1 cellular context compared by ENCODE assay signal in the genomic region with DNA sequence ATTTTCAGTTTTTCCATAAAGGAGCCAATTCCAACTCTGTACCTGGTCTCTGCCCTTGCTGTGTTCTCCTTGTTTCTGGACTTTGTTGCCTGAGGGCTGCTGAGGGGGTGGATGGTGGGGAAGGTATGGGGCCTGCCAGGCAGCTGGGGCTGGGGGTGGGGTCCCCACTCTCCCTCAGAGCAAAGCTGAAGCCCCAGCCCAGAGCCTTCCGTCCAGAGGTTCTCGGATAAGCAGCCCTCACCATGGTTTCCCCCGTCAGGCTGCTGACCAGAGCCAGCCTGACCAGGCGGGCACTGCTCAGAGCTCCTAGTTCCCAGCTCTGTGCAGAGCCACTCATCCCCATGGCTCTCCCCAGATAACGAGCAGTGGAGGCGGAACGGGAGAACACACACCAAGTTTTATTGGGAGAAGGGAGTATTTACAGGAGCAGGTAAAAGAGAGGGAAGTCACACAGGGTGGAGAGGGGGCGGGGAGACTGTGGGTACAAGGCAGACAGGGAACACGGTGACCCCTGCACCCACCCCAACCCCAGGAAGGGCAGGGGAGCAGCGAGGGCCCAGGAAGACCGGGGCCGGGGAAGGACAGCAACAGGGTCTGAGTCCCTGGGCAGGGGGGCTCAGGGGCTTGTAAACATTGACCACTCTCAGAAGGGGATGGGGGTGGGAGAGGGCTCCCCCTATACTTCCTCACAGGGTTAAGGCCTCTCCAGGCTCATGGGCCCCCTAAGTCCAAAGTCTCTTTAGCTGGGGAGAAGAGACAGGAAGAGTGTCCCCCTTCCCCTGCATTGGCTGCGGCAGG.
TF ChIP-seq lines count a peak whose summit lies in the region.

No MANE protein-coding gene starts in this region.

TF ChIP-seq in HepG2, 621 proteins besides CTCF, POLR2A, EP300 and RAD21:
- TF ChIP-seq, protein P1, sequence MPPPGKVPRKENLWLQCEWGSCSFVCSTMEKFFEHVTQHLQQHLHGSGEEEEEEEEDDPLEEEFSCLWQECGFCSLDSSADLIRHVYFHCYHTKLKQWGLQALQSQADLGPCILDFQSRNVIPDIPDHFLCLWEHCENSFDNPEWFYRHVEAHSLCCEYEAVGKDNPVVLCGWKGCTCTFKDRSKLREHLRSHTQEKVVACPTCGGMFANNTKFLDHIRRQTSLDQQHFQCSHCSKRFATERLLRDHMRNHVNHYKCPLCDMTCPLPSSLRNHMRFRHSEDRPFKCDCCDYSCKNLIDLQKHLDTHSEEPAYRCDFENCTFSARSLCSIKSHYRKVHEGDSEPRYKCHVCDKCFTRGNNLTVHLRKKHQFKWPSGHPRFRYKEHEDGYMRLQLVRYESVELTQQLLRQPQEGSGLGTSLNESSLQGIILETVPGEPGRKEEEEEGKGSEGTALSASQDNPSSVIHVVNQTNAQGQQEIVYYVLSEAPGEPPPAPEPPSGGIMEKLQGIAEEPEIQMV (CRISPR knock-in tag; IDR thresholded peaks at IDR 0.05; ENCODE audit: low read depth), result no peak
- TF ChIP-seq PHF20 (CRISPR knock-in tag; IDR thresholded peaks at IDR 0.05) (no peak), FIP1L1 (IDR thresholded peaks at IDR 0.05; ENCODE audit: borderline replicate concordance, insufficient read depth, low read depth, low read length) (no peak), ZNF709 (CRISPR knock-in tag; IDR thresholded peaks at IDR 0.05) (no peak), RBM22 (optimal IDR thresholded peaks at IDR 0.05; ENCODE audit: low read length) (no peak), ZNF230 (CRISPR knock-in tag; IDR thresholded peaks at IDR 0.05) (no peak), SOX5 (CRISPR knock-in tag; IDR thresholded peaks at IDR 0.05; ENCODE audit: borderline replicate concordance) (no peak), ZNF468 (CRISPR knock-in tag; IDR thresholded peaks at IDR 0.05) (no peak), ZBTB20 (CRISPR knock-in tag; IDR thresholded peaks at IDR 0.05; ENCODE audit: borderline replicate concordance, low read depth) (no peak), PAF1 (CRISPR knock-in tag; IDR thresholded peaks at IDR 0.05) (peak; percentile 63; the same call in 1 of the 2 replicates), MYNN (CRISPR knock-in tag; IDR thresholded peaks at IDR 0.05; ENCODE audit: low read depth) (no peak), ZNF891 (CRISPR knock-in tag; IDR thresholded peaks at IDR 0.05) (peak; percentile 54; the same call in 1 of the 2 replicates), AKAP8 (CRISPR knock-in tag; IDR thresholded peaks at IDR 0.05) (peak; percentile 29; the same call in 1 of the 2 replicates), TGIF2 (CRISPR knock-in tag; IDR thresholded peaks at IDR 0.05) (no peak), HNRNPK (IDR thresholded peaks at IDR 0.05; ENCODE audit: low read depth, low read length, poor library complexity, severe bottlenecking) (peak; percentile 6), ZNF75D (CRISPR knock-in tag; IDR thresholded peaks at IDR 0.05; ENCODE audit: borderline replicate concordance) (no peak), ZNF33B (CRISPR knock-in tag; IDR thresholded peaks at IDR 0.05) (no peak), KLF16 (CRISPR knock-in tag; IDR thresholded peaks at IDR 0.05) (no peak), SP4 (CRISPR knock-in tag; IDR thresholded peaks at IDR 0.05) (0 out of 2 replicates have a peak, but pooled peaks have one; percentile 19), GATAD1 (CRISPR knock-in tag; IDR thresholded peaks at IDR 0.05) (no peak), PAX8 (CRISPR knock-in tag; IDR thresholded peaks at IDR 0.05; ENCODE audit: borderline replicate concordance) (no peak), ZNF550 (CRISPR knock-in tag; IDR thresholded peaks at IDR 0.05; ENCODE audit: borderline replicate concordance) (no peak), SMARCE1 (IDR thresholded peaks at IDR 0.05; ENCODE audit: borderline replicate concordance) (no peak), ZNF317 (CRISPR knock-in tag; IDR thresholded peaks at IDR 0.05) (no peak), JARID2 (CRISPR knock-in tag; IDR thresholded peaks at IDR 0.05; ENCODE audit: insufficient replicate concordance) (no peak)
- TF ChIP-seq, protein P2, sequence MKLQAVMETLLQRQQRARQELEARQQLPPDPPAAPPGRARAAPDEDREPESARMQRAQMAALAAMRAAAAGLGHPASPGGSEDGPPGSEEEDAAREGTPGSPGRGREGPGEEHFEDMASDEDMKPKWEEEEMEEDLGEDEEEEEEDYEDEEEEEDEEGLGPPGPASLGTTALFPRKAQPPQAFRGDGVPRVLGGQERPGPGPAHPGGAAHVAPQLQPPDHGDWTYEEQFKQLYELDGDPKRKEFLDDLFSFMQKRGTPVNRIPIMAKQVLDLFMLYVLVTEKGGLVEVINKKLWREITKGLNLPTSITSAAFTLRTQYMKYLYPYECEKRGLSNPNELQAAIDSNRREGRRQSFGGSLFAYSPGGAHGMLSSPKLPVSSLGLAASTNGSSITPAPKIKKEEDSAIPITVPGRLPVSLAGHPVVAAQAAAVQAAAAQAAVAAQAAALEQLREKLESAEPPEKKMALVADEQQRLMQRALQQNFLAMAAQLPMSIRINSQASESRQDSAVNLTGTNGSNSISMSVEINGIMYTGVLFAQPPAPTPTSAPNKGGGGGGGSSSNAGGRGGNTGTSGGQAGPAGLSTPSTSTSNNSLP (IDR thresholded peaks at IDR 0.05; ENCODE audit: low read depth, low read length), result no peak
- TF ChIP-seq, protein P3, sequence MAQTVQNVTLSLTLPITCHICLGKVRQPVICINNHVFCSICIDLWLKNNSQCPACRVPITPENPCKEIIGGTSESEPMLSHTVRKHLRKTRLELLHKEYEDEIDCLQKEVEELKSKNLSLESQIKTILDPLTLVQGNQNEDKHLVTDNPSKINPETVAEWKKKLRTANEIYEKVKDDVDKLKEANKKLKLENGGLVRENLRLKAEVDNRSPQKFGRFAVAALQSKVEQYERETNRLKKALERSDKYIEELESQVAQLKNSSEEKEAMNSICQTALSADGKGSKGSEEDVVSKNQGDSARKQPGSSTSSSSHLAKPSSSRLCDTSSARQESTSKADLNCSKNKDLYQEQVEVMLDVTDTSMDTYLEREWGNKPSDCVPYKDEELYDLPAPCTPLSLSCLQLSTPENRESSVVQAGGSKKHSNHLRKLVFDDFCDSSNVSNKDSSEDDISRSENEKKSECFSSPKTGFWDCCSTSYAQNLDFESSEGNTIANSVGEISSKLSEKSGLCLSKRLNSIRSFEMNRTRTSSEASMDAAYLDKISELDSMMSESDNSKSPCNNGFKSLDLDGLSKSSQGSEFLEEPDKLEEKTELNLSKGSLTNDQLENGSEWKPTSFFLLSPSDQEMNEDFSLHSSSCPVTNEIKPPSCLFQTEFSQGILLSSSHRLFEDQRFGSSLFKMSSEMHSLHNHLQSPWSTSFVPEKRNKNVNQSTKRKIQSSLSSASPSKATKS (CRISPR knock-in tag; IDR thresholded peaks at IDR 0.05), result no peak
- TF ChIP-seq, protein P4, sequence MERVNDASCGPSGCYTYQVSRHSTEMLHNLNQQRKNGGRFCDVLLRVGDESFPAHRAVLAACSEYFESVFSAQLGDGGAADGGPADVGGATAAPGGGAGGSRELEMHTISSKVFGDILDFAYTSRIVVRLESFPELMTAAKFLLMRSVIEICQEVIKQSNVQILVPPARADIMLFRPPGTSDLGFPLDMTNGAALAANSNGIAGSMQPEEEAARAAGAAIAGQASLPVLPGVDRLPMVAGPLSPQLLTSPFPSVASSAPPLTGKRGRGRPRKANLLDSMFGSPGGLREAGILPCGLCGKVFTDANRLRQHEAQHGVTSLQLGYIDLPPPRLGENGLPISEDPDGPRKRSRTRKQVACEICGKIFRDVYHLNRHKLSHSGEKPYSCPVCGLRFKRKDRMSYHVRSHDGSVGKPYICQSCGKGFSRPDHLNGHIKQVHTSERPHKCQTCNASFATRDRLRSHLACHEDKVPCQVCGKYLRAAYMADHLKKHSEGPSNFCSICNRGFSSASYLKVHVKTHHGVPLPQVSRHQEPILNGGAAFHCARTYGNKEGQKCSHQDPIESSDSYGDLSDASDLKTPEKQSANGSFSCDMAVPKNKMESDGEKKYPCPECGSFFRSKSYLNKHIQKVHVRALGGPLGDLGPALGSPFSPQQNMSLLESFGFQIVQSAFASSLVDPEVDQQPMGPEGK (CRISPR knock-in tag; IDR thresholded peaks at IDR 0.05), result 0 out of 2 replicates have a peak, but pooled peaks have one; percentile 30
- TF ChIP-seq, protein P5, sequence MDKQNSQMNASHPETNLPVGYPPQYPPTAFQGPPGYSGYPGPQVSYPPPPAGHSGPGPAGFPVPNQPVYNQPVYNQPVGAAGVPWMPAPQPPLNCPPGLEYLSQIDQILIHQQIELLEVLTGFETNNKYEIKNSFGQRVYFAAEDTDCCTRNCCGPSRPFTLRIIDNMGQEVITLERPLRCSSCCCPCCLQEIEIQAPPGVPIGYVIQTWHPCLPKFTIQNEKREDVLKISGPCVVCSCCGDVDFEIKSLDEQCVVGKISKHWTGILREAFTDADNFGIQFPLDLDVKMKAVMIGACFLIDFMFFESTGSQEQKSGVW (CRISPR knock-in tag; IDR thresholded peaks at IDR 0.05; ENCODE audit: borderline replicate concordance), result no peak
- TF ChIP-seq, protein P6, sequence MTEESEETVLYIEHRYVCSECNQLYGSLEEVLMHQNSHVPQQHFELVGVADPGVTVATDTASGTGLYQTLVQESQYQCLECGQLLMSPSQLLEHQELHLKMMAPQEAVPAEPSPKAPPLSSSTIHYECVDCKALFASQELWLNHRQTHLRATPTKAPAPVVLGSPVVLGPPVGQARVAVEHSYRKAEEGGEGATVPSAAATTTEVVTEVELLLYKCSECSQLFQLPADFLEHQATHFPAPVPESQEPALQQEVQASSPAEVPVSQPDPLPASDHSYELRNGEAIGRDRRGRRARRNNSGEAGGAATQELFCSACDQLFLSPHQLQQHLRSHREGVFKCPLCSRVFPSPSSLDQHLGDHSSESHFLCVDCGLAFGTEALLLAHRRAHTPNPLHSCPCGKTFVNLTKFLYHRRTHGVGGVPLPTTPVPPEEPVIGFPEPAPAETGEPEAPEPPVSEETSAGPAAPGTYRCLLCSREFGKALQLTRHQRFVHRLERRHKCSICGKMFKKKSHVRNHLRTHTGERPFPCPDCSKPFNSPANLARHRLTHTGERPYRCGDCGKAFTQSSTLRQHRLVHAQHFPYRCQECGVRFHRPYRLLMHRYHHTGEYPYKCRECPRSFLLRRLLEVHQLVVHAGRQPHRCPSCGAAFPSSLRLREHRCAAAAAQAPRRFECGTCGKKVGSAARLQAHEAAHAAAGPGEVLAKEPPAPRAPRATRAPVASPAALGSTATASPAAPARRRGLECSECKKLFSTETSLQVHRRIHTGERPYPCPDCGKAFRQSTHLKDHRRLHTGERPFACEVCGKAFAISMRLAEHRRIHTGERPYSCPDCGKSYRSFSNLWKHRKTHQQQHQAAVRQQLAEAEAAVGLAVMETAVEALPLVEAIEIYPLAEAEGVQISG (CRISPR knock-in tag; IDR thresholded peaks at IDR 0.05), result no peak
